1 cellular context compared by ENCODE assay signal in genomic region chr11:1694064-1694845, GRCh38.
TF ChIP-seq lines count a peak whose summit lies in the region.

No MANE protein-coding gene starts in this region.

TF ChIP-seq in HepG2, 621 proteins besides CTCF, POLR2A, EP300 and RAD21 (continued from another document and continues in another):
- TF ChIP-seq HNF1B (CRISPR knock-in tag; IDR thresholded peaks at IDR 0.05) (peak; percentile 61; the same call in 1 of the 2 replicates), ZNF644 (CRISPR knock-in tag; IDR thresholded peaks at IDR 0.05; ENCODE audit: low read depth) (no peak), ZBTB7A (CRISPR knock-in tag; IDR thresholded peaks at IDR 0.05) (peak; percentile 46; the same call in 1 of the 2 replicates), WIZ (CRISPR knock-in tag; IDR thresholded peaks at IDR 0.05) (no peak), ELF1 (CRISPR knock-in tag; IDR thresholded peaks at IDR 0.05) (no peak; the same call in 1 of the 2 replicates), SOX6 (IDR thresholded peaks at IDR 0.05) (no peak), SOX6 (CRISPR knock-in tag; IDR thresholded peaks at IDR 0.05) (no peak; the same call in 1 of the 2 replicates), AHR (CRISPR knock-in tag; IDR thresholded peaks at IDR 0.05) (no peak), GABPB1 (CRISPR knock-in tag; IDR thresholded peaks at IDR 0.05) (peak; percentile 69), RARA (CRISPR knock-in tag; IDR thresholded peaks at IDR 0.05) (no peak), TBP (CRISPR knock-in tag; IDR thresholded peaks at IDR 0.05) (no peak), ZSCAN29 (CRISPR knock-in tag; conservative IDR thresholded peaks at IDR 0.05) (no peak), ZNF124 (CRISPR knock-in tag; IDR thresholded peaks at IDR 0.05) (no peak), HNF4A (CRISPR knock-in tag; IDR thresholded peaks at IDR 0.05) (peak; percentile 25; the same call in 1 of the 2 replicates), YEATS2 (CRISPR knock-in tag; IDR thresholded peaks at IDR 0.05; ENCODE audit: borderline replicate concordance) (peak; percentile 60; the same call in 1 of the 2 replicates), ETV5 (CRISPR knock-in tag; IDR thresholded peaks at IDR 0.05; ENCODE audit: borderline replicate concordance) (no peak; the same call in 1 of the 2 replicates), MYNN (CRISPR knock-in tag; IDR thresholded peaks at IDR 0.05; ENCODE audit: low read depth) (no peak), ATAD3A (CRISPR knock-in tag; IDR thresholded peaks at IDR 0.05) (no peak), ZNF775 (CRISPR knock-in tag; IDR thresholded peaks at IDR 0.05; ENCODE audit: borderline replicate concordance) (no peak), PHB2 (IDR thresholded peaks at IDR 0.05; ENCODE audit: partially characterized antibody) (no peak), KDM4B (CRISPR knock-in tag; IDR thresholded peaks at IDR 0.05) (0 out of 2 replicates have a peak, but pooled peaks have one; percentile 45), ZNF614 (CRISPR knock-in tag; IDR thresholded peaks at IDR 0.05; ENCODE audit: borderline replicate concordance) (no peak), KLF6 (CRISPR knock-in tag; IDR thresholded peaks at IDR 0.05) (peak; percentile 60; the same call in 1 of the 2 replicates), ZBTB21 (CRISPR knock-in tag; IDR thresholded peaks at IDR 0.05) (no peak), CCAR2 (optimal IDR thresholded peaks at IDR 0.05; ENCODE audit: low read depth, low read length) (no peak), CBX2 (IDR thresholded peaks at IDR 0.05; ENCODE audit: low read depth, low read length) (no peak), CBX2 (CRISPR knock-in tag; IDR thresholded peaks at IDR 0.05; ENCODE audit: low read depth) (no peak), ZNF550 (CRISPR knock-in tag; IDR thresholded peaks at IDR 0.05; ENCODE audit: borderline replicate concordance) (no peak), DDIT3 (CRISPR knock-in tag; IDR thresholded peaks at IDR 0.05) (no peak), HMGA1 (CRISPR knock-in tag; conservative IDR thresholded peaks at IDR 0.05) (no peak), ZNF232 (CRISPR knock-in tag; IDR thresholded peaks at IDR 0.05; ENCODE audit: borderline replicate concordance) (no peak), CHCHD3 (CRISPR knock-in tag; IDR thresholded peaks at IDR 0.05) (0 out of 2 replicates have a peak, but pooled peaks have one; percentile 3), NR0B2 (CRISPR knock-in tag; IDR thresholded peaks at IDR 0.05) (no peak), ZNF205 (CRISPR knock-in tag; IDR thresholded peaks at IDR 0.05) (peak; percentile 62; the same call in 1 of the 2 replicates), ZKSCAN8 (CRISPR knock-in tag; IDR thresholded peaks at IDR 0.05; ENCODE audit: borderline replicate concordance) (no peak), ZNF770 (CRISPR knock-in tag; IDR thresholded peaks at IDR 0.05) (peak; percentile 64; the same call in 1 of the 2 replicates), GZF1 (CRISPR knock-in tag; IDR thresholded peaks at IDR 0.05) (no peak), MIXL1 (CRISPR knock-in tag; IDR thresholded peaks at IDR 0.05) (0 out of 2 replicates have a peak, but pooled peaks have one; percentile 33), GTF3A (CRISPR knock-in tag; conservative IDR thresholded peaks at IDR 0.05) (no peak), ZNF558 (CRISPR knock-in tag; IDR thresholded peaks at IDR 0.05; ENCODE audit: borderline replicate concordance) (no peak), TBX3 (IDR thresholded peaks at IDR 0.05; ENCODE audit: borderline replicate concordance) (no peak)
- TF ChIP-seq, protein P1, sequence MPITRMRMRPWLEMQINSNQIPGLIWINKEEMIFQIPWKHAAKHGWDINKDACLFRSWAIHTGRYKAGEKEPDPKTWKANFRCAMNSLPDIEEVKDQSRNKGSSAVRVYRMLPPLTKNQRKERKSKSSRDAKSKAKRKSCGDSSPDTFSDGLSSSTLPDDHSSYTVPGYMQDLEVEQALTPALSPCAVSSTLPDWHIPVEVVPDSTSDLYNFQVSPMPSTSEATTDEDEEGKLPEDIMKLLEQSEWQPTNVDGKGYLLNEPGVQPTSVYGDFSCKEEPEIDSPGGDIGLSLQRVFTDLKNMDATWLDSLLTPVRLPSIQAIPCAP (CRISPR knock-in tag; IDR thresholded peaks at IDR 0.05; ENCODE audit: low read depth), result no peak
- TF ChIP-seq, protein P2, sequence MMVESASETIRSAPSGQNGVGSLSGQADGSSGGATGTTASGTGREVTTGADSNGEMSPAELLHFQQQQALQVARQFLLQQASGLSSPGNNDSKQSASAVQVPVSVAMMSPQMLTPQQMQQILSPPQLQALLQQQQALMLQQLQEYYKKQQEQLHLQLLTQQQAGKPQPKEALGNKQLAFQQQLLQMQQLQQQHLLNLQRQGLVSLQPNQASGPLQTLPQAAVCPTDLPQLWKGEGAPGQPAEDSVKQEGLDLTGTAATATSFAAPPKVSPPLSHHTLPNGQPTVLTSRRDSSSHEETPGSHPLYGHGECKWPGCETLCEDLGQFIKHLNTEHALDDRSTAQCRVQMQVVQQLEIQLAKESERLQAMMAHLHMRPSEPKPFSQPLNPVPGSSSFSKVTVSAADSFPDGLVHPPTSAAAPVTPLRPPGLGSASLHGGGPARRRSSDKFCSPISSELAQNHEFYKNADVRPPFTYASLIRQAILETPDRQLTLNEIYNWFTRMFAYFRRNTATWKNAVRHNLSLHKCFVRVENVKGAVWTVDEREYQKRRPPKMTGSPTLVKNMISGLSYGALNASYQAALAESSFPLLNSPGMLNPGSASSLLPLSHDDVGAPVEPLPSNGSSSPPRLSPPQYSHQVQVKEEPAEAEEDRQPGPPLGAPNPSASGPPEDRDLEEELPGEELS (CRISPR knock-in tag; IDR thresholded peaks at IDR 0.05), result no peak
- TF ChIP-seq, protein P3, sequence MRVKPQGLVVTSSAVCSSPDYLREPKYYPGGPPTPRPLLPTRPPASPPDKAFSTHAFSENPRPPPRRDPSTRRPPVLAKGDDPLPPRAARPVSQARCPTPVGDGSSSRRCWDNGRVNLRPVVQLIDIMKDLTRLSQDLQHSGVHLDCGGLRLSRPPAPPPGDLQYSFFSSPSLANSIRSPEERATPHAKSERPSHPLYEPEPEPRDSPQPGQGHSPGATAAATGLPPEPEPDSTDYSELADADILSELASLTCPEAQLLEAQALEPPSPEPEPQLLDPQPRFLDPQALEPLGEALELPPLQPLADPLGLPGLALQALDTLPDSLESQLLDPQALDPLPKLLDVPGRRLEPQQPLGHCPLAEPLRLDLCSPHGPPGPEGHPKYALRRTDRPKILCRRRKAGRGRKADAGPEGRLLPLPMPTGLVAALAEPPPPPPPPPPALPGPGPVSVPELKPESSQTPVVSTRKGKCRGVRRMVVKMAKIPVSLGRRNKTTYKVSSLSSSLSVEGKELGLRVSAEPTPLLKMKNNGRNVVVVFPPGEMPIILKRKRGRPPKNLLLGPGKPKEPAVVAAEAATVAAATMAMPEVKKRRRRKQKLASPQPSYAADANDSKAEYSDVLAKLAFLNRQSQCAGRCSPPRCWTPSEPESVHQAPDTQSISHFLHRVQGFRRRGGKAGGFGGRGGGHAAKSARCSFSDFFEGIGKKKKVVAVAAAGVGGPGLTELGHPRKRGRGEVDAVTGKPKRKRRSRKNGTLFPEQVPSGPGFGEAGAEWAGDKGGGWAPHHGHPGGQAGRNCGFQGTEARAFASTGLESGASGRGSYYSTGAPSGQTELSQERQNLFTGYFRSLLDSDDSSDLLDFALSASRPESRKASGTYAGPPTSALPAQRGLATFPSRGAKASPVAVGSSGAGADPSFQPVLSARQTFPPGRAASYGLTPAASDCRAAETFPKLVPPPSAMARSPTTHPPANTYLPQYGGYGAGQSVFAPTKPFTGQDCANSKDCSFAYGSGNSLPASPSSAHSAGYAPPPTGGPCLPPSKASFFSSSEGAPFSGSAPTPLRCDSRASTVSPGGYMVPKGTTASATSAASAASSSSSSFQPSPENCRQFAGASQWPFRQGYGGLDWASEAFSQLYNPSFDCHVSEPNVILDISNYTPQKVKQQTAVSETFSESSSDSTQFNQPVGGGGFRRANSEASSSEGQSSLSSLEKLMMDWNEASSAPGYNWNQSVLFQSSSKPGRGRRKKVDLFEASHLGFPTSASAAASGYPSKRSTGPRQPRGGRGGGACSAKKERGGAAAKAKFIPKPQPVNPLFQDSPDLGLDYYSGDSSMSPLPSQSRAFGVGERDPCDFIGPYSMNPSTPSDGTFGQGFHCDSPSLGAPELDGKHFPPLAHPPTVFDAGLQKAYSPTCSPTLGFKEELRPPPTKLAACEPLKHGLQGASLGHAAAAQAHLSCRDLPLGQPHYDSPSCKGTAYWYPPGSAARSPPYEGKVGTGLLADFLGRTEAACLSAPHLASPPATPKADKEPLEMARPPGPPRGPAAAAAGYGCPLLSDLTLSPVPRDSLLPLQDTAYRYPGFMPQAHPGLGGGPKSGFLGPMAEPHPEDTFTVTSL (CRISPR knock-in tag; IDR thresholded peaks at IDR 0.05; ENCODE audit: borderline replicate concordance), result 0 out of 2 replicates have a peak, but pooled peaks have one; percentile 50
- TF ChIP-seq, protein P4, sequence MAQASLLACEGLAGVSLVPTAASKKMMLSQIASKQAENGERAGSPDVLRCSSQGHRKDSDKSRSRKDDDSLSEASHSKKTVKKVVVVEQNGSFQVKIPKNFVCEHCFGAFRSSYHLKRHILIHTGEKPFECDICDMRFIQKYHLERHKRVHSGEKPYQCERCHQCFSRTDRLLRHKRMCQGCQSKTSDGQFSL (CRISPR knock-in tag; IDR thresholded peaks at IDR 0.05), result peak; percentile 19; the same call in 1 of the 2 replicates
- TF ChIP-seq, protein P5, sequence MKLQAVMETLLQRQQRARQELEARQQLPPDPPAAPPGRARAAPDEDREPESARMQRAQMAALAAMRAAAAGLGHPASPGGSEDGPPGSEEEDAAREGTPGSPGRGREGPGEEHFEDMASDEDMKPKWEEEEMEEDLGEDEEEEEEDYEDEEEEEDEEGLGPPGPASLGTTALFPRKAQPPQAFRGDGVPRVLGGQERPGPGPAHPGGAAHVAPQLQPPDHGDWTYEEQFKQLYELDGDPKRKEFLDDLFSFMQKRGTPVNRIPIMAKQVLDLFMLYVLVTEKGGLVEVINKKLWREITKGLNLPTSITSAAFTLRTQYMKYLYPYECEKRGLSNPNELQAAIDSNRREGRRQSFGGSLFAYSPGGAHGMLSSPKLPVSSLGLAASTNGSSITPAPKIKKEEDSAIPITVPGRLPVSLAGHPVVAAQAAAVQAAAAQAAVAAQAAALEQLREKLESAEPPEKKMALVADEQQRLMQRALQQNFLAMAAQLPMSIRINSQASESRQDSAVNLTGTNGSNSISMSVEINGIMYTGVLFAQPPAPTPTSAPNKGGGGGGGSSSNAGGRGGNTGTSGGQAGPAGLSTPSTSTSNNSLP (IDR thresholded peaks at IDR 0.05; ENCODE audit: low read depth, low read length), result no peak
- TF ChIP-seq, protein P6, sequence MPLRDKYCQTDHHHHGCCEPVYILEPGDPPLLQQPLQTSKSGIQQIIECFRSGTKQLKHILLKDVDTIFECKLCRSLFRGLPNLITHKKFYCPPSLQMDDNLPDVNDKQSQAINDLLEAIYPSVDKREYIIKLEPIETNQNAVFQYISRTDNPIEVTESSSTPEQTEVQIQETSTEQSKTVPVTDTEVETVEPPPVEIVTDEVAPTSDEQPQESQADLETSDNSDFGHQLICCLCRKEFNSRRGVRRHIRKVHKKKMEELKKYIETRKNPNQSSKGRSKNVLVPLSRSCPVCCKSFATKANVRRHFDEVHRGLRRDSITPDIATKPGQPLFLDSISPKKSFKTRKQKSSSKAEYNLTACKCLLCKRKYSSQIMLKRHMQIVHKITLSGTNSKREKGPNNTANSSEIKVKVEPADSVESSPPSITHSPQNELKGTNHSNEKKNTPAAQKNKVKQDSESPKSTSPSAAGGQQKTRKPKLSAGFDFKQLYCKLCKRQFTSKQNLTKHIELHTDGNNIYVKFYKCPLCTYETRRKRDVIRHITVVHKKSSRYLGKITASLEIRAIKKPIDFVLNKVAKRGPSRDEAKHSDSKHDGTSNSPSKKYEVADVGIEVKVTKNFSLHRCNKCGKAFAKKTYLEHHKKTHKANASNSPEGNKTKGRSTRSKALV (CRISPR knock-in tag; IDR thresholded peaks at IDR 0.05), result no peak
